Comparison of ENCODE assay signal across 11 cellular contexts in genomic region chr1:25021586-25022215, GRCh38.
DNase-seq lines count a peak whose midpoint lies in the region; ATAC-seq and TF ChIP-seq lines count a peak whose summit lies in the region.
"Had no signal": no experiment of that assay in that cellular context is flagged by ENCODE, and none has a peak within 500 bp of the region (broad histone marks: within the 10 kb centered on the region; RNA-seq: fewer than 3 reads in every experiment).

No MANE protein-coding gene starts in this region.

- TF ChIP-seq CTCF in esophagus squamous epithelium (IDR thresholded peaks at IDR 0.05): no peak
- no peak for TF ChIP-seq CTCF in upper lobe of left lung (IDR thresholded peaks at IDR 0.05)

- H3K4me1 Mint-ChIP-seq in activated naive CD4-positive, alpha-beta T cell treated with anti-CD3 and anti-CD28 coated beads, Interleukin-2, amount 50 U/mL, for 24 hours: peaks cover 76% of the 10 kb centered on the region
- peaks cover 67 to 88% (median 86%) of the 10 kb centered on the region in 3 donors for H3K4me1 Mint-ChIP-seq in T-cell

- no peaks in the 10 kb centered on the region for H3K9me3 Mint-ChIP-seq in activated naive CD4-positive, alpha-beta T cell treated with anti-CD3 and anti-CD28 coated beads, Interleukin-2, amount 50 U/mL, for 24 hours
- H3K9me3 Mint-ChIP-seq in T-cell: no peaks in the 10 kb centered on the region

- no peaks in the 10 kb centered on the region for H3K36me3 ChIP-seq in esophagus squamous epithelium
- no peaks in the 10 kb centered on the region for H3K36me3 ChIP-seq in upper lobe of left lung

- peak overlapping the region; percentile 42 to 87 (median 62) for H3K27ac ChIP-seq in esophagus squamous epithelium
- H3K27ac ChIP-seq in upper lobe of left lung: peak overlapping the region in 3 of 4 donors; percentile 72 to 86 (median 81)
- no peak overlapping the region for H3K27ac ChIP-seq in caudate nucleus (ENCODE audit: low read depth, low read length)
- H3K27ac ChIP-seq: VCaP had no signal

- no peak for TF ChIP-seq EP300 in upper lobe of left lung (IDR thresholded peaks at IDR 0.05)

- POLR2A ChIA-PET in T-cell (lab: Charles Lee): interaction anchor here (0.6 to 1.3 kb wide), 11 partner anchors 9 to 1912 kb away, joined by 3 to 7 read pairs (median 6); partner anchors contain the start of genes CLIC4 (in 1 of the 2) and RSRP1 (in 1 of the 2)

- no peak overlapping the region for H3K4me3 ChIP-seq in esophagus squamous epithelium
- H3K4me3 ChIP-seq in upper lobe of left lung: no peak overlapping the region

- H3K27me3 Mint-ChIP-seq in activated naive CD4-positive, alpha-beta T cell treated with anti-CD3 and anti-CD28 coated beads, Interleukin-2, amount 50 U/mL, for 24 hours: no peaks in the 10 kb centered on the region
- no peaks in the 10 kb centered on the region for H3K27me3 Mint-ChIP-seq in T-cell

- DNase-seq in activated naive CD4-positive, alpha-beta T cell treated with anti-CD3 and anti-CD28 coated beads, Interleukin-2, amount 50 U/mL, for 16 hours: no peak
- DNase-seq in T-cell (no peak), esophagus squamous epithelium (lab: John Stamatoyannopoulos, UW) (no peak), upper lobe of left lung (no peak), caudate nucleus (lab: John Stamatoyannopoulos, UW) (no peak), left cardiac atrium (no peak), GM19238 (ENCODE audit: insufficient read length, low spot score) (no peak)
- DNase-seq: NCI-H1694, PC-3 had no signal

- H3K4me3 Mint-ChIP-seq in activated naive CD4-positive, alpha-beta T cell treated with anti-CD3 and anti-CD28 coated beads, Interleukin-2, amount 50 U/mL, for 24 hours: no peak overlapping the region
- peak overlapping the region in 1 of 3 donors; percentile 44 for H3K4me3 Mint-ChIP-seq in T-cell

- H3K9me3 ChIP-seq in esophagus squamous epithelium (no peaks in the 10 kb centered on the region), upper lobe of left lung (no peaks in the 10 kb centered on the region)

- peak overlapping the region; percentile 83 for H3K27ac Mint-ChIP-seq in activated naive CD4-positive, alpha-beta T cell treated with anti-CD3 and anti-CD28 coated beads, Interleukin-2, amount 50 U/mL, for 24 hours
- peak overlapping the region; percentile 80 to 88 for H3K27ac Mint-ChIP-seq in T-cell

- no peaks in the 10 kb centered on the region for H3K36me3 Mint-ChIP-seq in activated naive CD4-positive, alpha-beta T cell treated with anti-CD3 and anti-CD28 coated beads, Interleukin-2, amount 50 U/mL, for 24 hours
- no peaks in the 10 kb centered on the region for H3K36me3 Mint-ChIP-seq in T-cell

- H3K4me1 ChIP-seq in esophagus squamous epithelium: peaks cover 10 to 37% (median 15%) of the 10 kb centered on the region in 3 donors
- peaks cover 11 to 29% (median 16%) of the 10 kb centered on the region in 4 donors for H3K4me1 ChIP-seq in upper lobe of left lung

- H3K27me3 ChIP-seq in esophagus squamous epithelium: peaks cover 0 to 18% (median 0%) of the 10 kb centered on the region in 4 donors
- no peaks in the 10 kb centered on the region for H3K27me3 ChIP-seq in upper lobe of left lung

- WGBS in esophagus squamous epithelium, 2 donors: 80% methylated on average over 1 to 5 of the region's 9 CpGs
- WGBS in upper lobe of left lung, 2 donors: 80 to 84% methylated on average over 8 to 9 of the region's 9 CpGs

- ATAC-seq in T-cell (replicated peaks in 1 of 4): no peak
- no peak for ATAC-seq in upper lobe of left lung (ENCODE audit: low FRiP score in 2 of 2)
- no peak for ATAC-seq in left cardiac atrium

- CTCF ChIA-PET in T-cell (lab: Charles Lee): interaction anchor here (0.5 to 1.9 kb wide), 17 partner anchors 9 to 190 kb away, joined by 3 to 33 read pairs (median 4); partner anchors contain the start of gene RUNX3 (in 1 of the 2)

- no peak for TF ChIP-seq POLR2A in esophagus squamous epithelium (IDR thresholded peaks at IDR 0.05)
- TF ChIP-seq POLR2A in upper lobe of left lung (IDR thresholded peaks at IDR 0.05): no peak

- intact Hi-C loops in esophagus squamous epithelium (cut with DNase I): no loop called here
- intact Hi-C loops in left cardiac atrium (cut with DNase I): no loop called here
